In genomic region chr17:61489719-61490490, GRCh38 we compare ENCODE assay signal across 1 cellular context.
TF ChIP-seq lines count a peak whose summit lies in the region.

No MANE protein-coding gene starts in this region.

TF ChIP-seq in IMR-90, 13 proteins besides CTCF, POLR2A, EP300 and RAD21:
- no peak for TF ChIP-seq SMC3 (IDR thresholded peaks at IDR 0.05; ENCODE audit: low read depth, low read length)
- TF ChIP-seq RFX5 (IDR thresholded peaks at IDR 0.05; ENCODE audit: low read depth, low read length) = no peak
- TF ChIP-seq MXI1 (IDR thresholded peaks at IDR 0.05; ENCODE audit: borderline replicate concordance, low read depth, low read length) = no peak
- no peak for TF ChIP-seq CEBPB (IDR thresholded peaks at IDR 0.05; ENCODE audit: low read depth, low read length)
- TF ChIP-seq MAFK (IDR thresholded peaks at IDR 0.05; ENCODE audit: low read depth, low read length) = no peak
- no peak for TF ChIP-seq ELK1 (IDR thresholded peaks at IDR 0.05; ENCODE audit: borderline replicate concordance, low read depth, low read length)
- no peak for TF ChIP-seq CHD1 (IDR thresholded peaks at IDR 0.05; ENCODE audit: low read depth, low read length)
- no peak for TF ChIP-seq RCOR1 (IDR thresholded peaks at IDR 0.05; ENCODE audit: insufficient replicate concordance, low read length)
- TF ChIP-seq BHLHE40 (IDR thresholded peaks at IDR 0.05; ENCODE audit: low read depth, low read length) = no peak
- TF ChIP-seq MAZ (IDR thresholded peaks at IDR 0.05; ENCODE audit: borderline replicate concordance, low read depth, low read length) = no peak
- TF ChIP-seq NFE2L2 (IDR thresholded peaks at IDR 0.05; ENCODE audit: low read depth, low read length) = no peak
